In the genomic region with DNA sequence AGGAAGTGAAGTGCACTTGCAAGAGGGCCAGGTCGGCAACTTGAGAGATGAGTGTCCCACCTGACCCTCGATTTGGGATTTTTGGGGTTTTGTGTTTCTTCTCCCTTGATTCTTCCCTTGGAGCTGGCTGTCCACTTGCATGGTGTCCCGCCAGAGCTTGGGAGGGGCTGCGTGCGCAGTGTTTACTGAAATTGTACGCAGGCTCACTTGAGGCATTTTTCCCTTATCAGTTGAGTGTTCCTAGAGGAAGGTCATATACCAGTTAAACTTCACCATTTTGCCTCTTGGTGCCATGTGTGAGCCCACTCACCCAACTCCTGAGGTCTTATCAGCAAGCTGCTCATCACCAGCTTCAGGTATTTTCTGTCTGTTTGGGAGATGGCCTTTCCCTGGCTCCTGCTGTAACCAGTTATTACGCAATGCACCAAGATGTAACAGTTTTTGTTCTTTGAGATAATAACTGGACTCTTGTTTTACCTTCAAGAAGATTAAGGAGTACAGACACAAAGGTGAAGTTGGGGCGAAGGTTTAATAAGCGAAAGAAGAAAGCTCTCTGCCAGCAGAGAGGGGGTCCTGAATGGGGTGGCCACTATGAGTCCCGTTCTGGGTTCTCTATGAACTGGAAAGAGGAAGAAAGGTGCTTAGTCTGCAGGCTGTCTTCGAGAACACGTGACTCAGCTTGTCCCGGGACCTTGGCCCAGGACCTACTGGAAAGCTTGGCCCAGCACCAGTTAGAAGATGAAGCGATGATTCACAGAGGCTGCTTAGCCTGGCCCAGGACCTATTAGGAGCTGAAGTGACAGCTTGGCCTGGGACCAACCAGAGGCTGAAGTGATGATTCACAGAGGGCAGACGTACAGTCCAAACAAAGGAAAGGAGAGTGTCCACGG, we compare ENCODE assay signal across 10 cellular contexts. TPM values are rescaled to one million over a fixed set of nuclear protein-coding genes. Genes with fewer than 3 reads are reported as not detected.
DNase-seq lines count a peak whose midpoint lies in the region; ATAC-seq, FAIRE-seq and TF ChIP-seq lines count a peak whose summit lies in the region.
"Had no signal": no experiment of that assay in that cellular context is flagged by ENCODE, and none has a peak within 500 bp of the region (broad histone marks: within the 10 kb centered on the region; RNA-seq: fewer than 3 reads in every experiment).

No MANE protein-coding gene starts in this region.

- H3K79me2 ChIP-seq in Karpas-422 (ENCODE audit: low read length): no peaks in the 10 kb centered on the region

- H2AFZ ChIP-seq in Karpas-422 (ENCODE audit: low read length): no peak overlapping the region

- H3K9me3 ChIP-seq in Karpas-422 (ENCODE audit: low read length): peaks cover 8% of the 10 kb centered on the region; the same call in 1 of the 2 replicates
- H3K9me3 ChIP-seq: SJCRH30 had no signal

- no peaks in the 10 kb centered on the region for H3K27me3 ChIP-seq in foreskin keratinocyte
- no peaks in the 10 kb centered on the region; the same call in 1 of the 2 replicates for H3K27me3 ChIP-seq in Karpas-422 (ENCODE audit: low read length)
- H3K27me3 ChIP-seq: SJCRH30, spleen had no signal

- no peak overlapping the region for H3K9ac ChIP-seq in Karpas-422 (ENCODE audit: low read length)

- no peak overlapping the region for H3K27ac ChIP-seq in foreskin keratinocyte
- no peak overlapping the region for H3K27ac ChIP-seq in Karpas-422 (ENCODE audit: low read length)
- H3K27ac ChIP-seq: SJCRH30, spleen had no signal

- no peak for TF ChIP-seq CTCF in foreskin keratinocyte (conservative IDR thresholded peaks at IDR 0.05)
- TF ChIP-seq CTCF in retinal pigment epithelial cell (conservative IDR thresholded peaks at IDR 0.05; ENCODE audit: low read depth, low read length): no peak

- FAIRE-seq in GM19239 (lab: Jason Lieb, UNC): no peak

- peak; percentile 98 for DNase-seq in EL
- peak; percentile 17 to 62 for DNase-seq in SW 1271 (lab: John Stamatoyannopoulos, UW)
- DNase-seq in foreskin keratinocyte: peak in 1 of 2 donors; percentile 69
- peak; percentile 97 for DNase-seq in retinal pigment epithelial cell (ENCODE audit: low read depth)
- DNase-seq in NAMALWA (ENCODE audit: low spot score): no peak
- no peak for DNase-seq in GM19239 (ENCODE audit: insufficient read length, low spot score)
- DNase-seq in Karpas-422: no peak
- DNase-seq: SJCRH30, spleen had no signal

- no peaks in the 10 kb centered on the region for H4K20me1 ChIP-seq in Karpas-422 (ENCODE audit: insufficient read depth, low read depth, low read length)

- H3K4me3 ChIP-seq in retinal pigment epithelial cell (ENCODE audit: low read length) (no peak overlapping the region), Karpas-422 (ENCODE audit: low read length) (no peak overlapping the region)
- H3K4me3 ChIP-seq: SJCRH30, spleen had no signal

- no peaks in the 10 kb centered on the region for H3K9me2 ChIP-seq in Karpas-422 (replicated peaks; ENCODE audit: insufficient read depth, low read length)

- ATAC-seq in foreskin keratinocyte: peak; percentile 75
- no peak for ATAC-seq in HG02588 (IDR thresholded peaks at IDR 0.05; ENCODE audit: unreplicated experiment)

- H3K4me1 ChIP-seq in foreskin keratinocyte (no peaks in the 10 kb centered on the region), Karpas-422 (ENCODE audit: low read length) (peaks cover 11% of the 10 kb centered on the region)
- H3K4me1 ChIP-seq: SJCRH30, spleen had no signal

- H3K4me2 ChIP-seq in Karpas-422 (ENCODE audit: low read depth, low read length, poor library complexity, severe bottlenecking): no peak overlapping the region

- no peaks in the 10 kb centered on the region for H3K36me3 ChIP-seq in Karpas-422 (ENCODE audit: insufficient read depth, low read length)
- H3K36me3 ChIP-seq: SJCRH30, spleen had no signal

RNA-seq across cellular contexts. Expression of a gene that starts 21.5 kb away (rescaled TPM):
- 124 and 135 TPM in 2 replicates for total RNA-seq in foreskin keratinocyte
- 187 and 200 TPM in 2 replicates for polyA plus RNA-seq in foreskin keratinocyte
- 128 and 186 TPM in 2 replicates for total RNA-seq in Karpas-422 (2014; rRNA removed; shearing (Covaris generic); ENCODE audit: low replicate concordance)

RNA-seq across cellular contexts. Expression of a gene that starts 24.3 kb away (rescaled TPM):
- total RNA-seq in foreskin keratinocyte: 28.8 and 31.2 TPM in 2 replicates
- 33.1 and 35.5 TPM in 2 replicates for polyA plus RNA-seq in foreskin keratinocyte
- total RNA-seq in Karpas-422 (2014; rRNA removed; shearing (Covaris generic); ENCODE audit: low replicate concordance): 68.8 and 76.4 TPM in 2 replicates

RNA-seq across cellular contexts. Expression of a gene that starts 45.5 kb away (rescaled TPM):
- 23.9 and 26.1 TPM in 2 replicates for total RNA-seq in foreskin keratinocyte
- 28.2 and 32.0 TPM in 2 replicates for polyA plus RNA-seq in foreskin keratinocyte
- 11.4 and 21.3 TPM in 2 replicates for total RNA-seq in Karpas-422 (2014; rRNA removed; shearing (Covaris generic); ENCODE audit: low replicate concordance)
- total RNA-seq: SJCRH30 had no signal

RNA-seq across cellular contexts. Expression of a gene that starts 58.5 kb away (rescaled TPM):
- total RNA-seq in foreskin keratinocyte: 32.7 and 33.7 TPM in 2 replicates
- 35.1 and 36.7 TPM in 2 replicates for polyA plus RNA-seq in foreskin keratinocyte
- 43.1 and 121 TPM in 2 replicates for total RNA-seq in Karpas-422 (2014; rRNA removed; shearing (Covaris generic); ENCODE audit: low replicate concordance)

Comparison
In these comparisons a context has a peak if more than half of its experiments do, and no peak if none do; other contexts are left out.
1. DNase-seq: peak in EL (single experiment), SW 1271 (2 of 2) and retinal pigment epithelial cell (single experiment); none in NAMALWA (single experiment), GM19239 (single experiment) and Karpas-422 (single experiment).